ENCODE assay signal across 15 cellular contexts in genomic region chr2:173959358-173959884, GRCh38. TPM values are rescaled to one million over a fixed set of nuclear protein-coding genes. Genes with fewer than 3 reads are reported as not detected.
DNase-seq lines count a peak whose midpoint lies in the region; ATAC-seq, FAIRE-seq and TF ChIP-seq lines count a peak whose summit lies in the region.
"Had no signal": no experiment of that assay in that cellular context is flagged by ENCODE, and none has a peak within 500 bp of the region (broad histone marks: within the 10 kb centered on the region; RNA-seq: fewer than 3 reads in every experiment).

No MANE protein-coding gene starts in this region.

- H3K4me3 ChIP-seq in astrocyte (ENCODE audit: insufficient read depth, low read depth, low read length) = no peak overlapping the region
- H3K4me3 ChIP-seq: MG63, sigmoid colon had no signal

- no peaks in the 10 kb centered on the region for H3K27me3 ChIP-seq in astrocyte (ENCODE audit: insufficient read depth, low read length)
- H3K27me3 ChIP-seq: MG63, sigmoid colon had no signal

- H3K9me3 ChIP-seq in astrocyte (ENCODE audit: insufficient read depth, low read depth, low read length) = no peaks in the 10 kb centered on the region
- H3K9me3 ChIP-seq: sigmoid colon, thoracic aorta had no signal

- no peak overlapping the region for H3K27ac ChIP-seq in astrocyte (ENCODE audit: low read depth, low read length)

- CTCF ChIA-PET in activated CD4-positive, alpha-beta T cell treated with anti-CD3 and anti-CD28 coated beads for 36 hours (lab: Charles Lee) = interaction anchor here (1.6 kb wide), 1 partner anchor 11 kb away, joined by 3 read pairs; no protein-coding TSS in a partner anchor

- no peak overlapping the region for H3K9ac ChIP-seq in astrocyte (ENCODE audit: low read length)

- H3K27me3 Mint-ChIP-seq in activated CD4-positive, alpha-beta T cell treated with anti-CD3 and anti-CD28 coated beads for 36 hours = no peaks in the 10 kb centered on the region
- H3K27me3 Mint-ChIP-seq in astrocyte (ENCODE audit: low read depth, unreplicated experiment) = no peaks in the 10 kb centered on the region
- no peaks in the 10 kb centered on the region for H3K27me3 Mint-ChIP-seq in progenitor cell of endocrine pancreas

- peaks cover 62% of the 10 kb centered on the region for H3K36me3 Mint-ChIP-seq in activated CD4-positive, alpha-beta T cell treated with anti-CD3 and anti-CD28 coated beads for 36 hours (ENCODE audit: low read depth)
- H3K36me3 Mint-ChIP-seq in astrocyte (ENCODE audit: low read depth, unreplicated experiment) (peaks cover 17% of the 10 kb centered on the region), progenitor cell of endocrine pancreas (ENCODE audit: insufficient read depth) (peaks cover 28% of the 10 kb centered on the region)

- no peak for ATAC-seq in activated CD4-positive, alpha-beta T cell treated with anti-CD3 and anti-CD28 coated beads for 36 hours
- ATAC-seq in GM18502 (IDR thresholded peaks at IDR 0.05; ENCODE audit: poor library complexity, unreplicated experiment) = no peak

- H3K9me3 Mint-ChIP-seq in activated CD4-positive, alpha-beta T cell treated with anti-CD3 and anti-CD28 coated beads for 36 hours (ENCODE audit: low read depth) = no peaks in the 10 kb centered on the region
- H3K9me3 Mint-ChIP-seq in astrocyte (ENCODE audit: unreplicated experiment) = peaks cover 2% of the 10 kb centered on the region
- no peaks in the 10 kb centered on the region for H3K9me3 Mint-ChIP-seq in progenitor cell of endocrine pancreas (ENCODE audit: low read depth)

- H3K79me2 ChIP-seq in astrocyte (ENCODE audit: insufficient read depth, low read length) = peaks cover 90% of the 10 kb centered on the region

- peak; percentile 26 for DNase-seq in activated CD4-positive, alpha-beta T cell treated with anti-CD3 and anti-CD28 coated beads for 36 hours
- no peak for DNase-seq in activated CD4-positive, alpha-beta T cell treated with anti-CD3 and anti-CD28 coated beads, Interleukin-2, amount 50 U/mL, for 4 hours
- peak; percentile 19 for DNase-seq in MV-4-11 (lab: John Stamatoyannopoulos, UW)
- no peak for DNase-seq in astrocyte (ENCODE audit: low read depth)
- DNase-seq in progenitor cell of endocrine pancreas (ENCODE audit: low spot score, unreplicated experiment) = no peak
- DNase-seq in NAMALWA (ENCODE audit: low spot score) = no peak
- DNase-seq in NCI-H2196 (lab: John Stamatoyannopoulos, UW; ENCODE audit: unreplicated experiment) = no peak
- DNase-seq: EL, MG63, NCI-H446, sigmoid colon had no signal

- H3K4me3 Mint-ChIP-seq in activated CD4-positive, alpha-beta T cell treated with anti-CD3 and anti-CD28 coated beads for 36 hours = peak overlapping the region; percentile 70
- H3K4me3 Mint-ChIP-seq in astrocyte (ENCODE audit: unreplicated experiment) (peak overlapping the region; percentile 34), progenitor cell of endocrine pancreas (ENCODE audit: low read depth) (peak overlapping the region; percentile 22)

- no peak for TF ChIP-seq CTCF in astrocyte (IDR thresholded peaks at IDR 0.05; ENCODE audit: insufficient read depth, low read depth, low read length)
- no peak for TF ChIP-seq CTCF in progenitor cell of endocrine pancreas (IDR thresholded peaks at IDR 0.05; ENCODE audit: unreplicated experiment)

- intact Hi-C loops in activated CD4-positive, alpha-beta T cell treated with anti-CD3 and anti-CD28 coated beads for 36 hours (cut with DNase I, micrococcal nuclease) = no loop called here

- peaks cover 75% of the 10 kb centered on the region for H4K20me1 ChIP-seq in astrocyte (ENCODE audit: insufficient read depth, low read length)

- H3K36me3 ChIP-seq in astrocyte (ENCODE audit: insufficient read depth, low read length) = peaks cover 24% of the 10 kb centered on the region

- no peak for FAIRE-seq in astrocyte (lab: Jason Lieb, UNC)
- FAIRE-seq: colon, GM18507 had no signal

- no peak overlapping the region for H3K4me2 ChIP-seq in astrocyte (ENCODE audit: low read length)

- POLR2A ChIA-PET in activated CD4-positive, alpha-beta T cell treated with anti-CD3 and anti-CD28 coated beads for 36 hours (lab: Charles Lee) = interaction anchor here (0.7 kb wide), 1 partner anchor 65 kb away, joined by 5 read pairs; no protein-coding TSS in a partner anchor

- H3K4me1 Mint-ChIP-seq in activated CD4-positive, alpha-beta T cell treated with anti-CD3 and anti-CD28 coated beads for 36 hours = peaks cover 65% of the 10 kb centered on the region
- H3K4me1 Mint-ChIP-seq in astrocyte (ENCODE audit: low read depth, unreplicated experiment) (peaks cover 24% of the 10 kb centered on the region), progenitor cell of endocrine pancreas (ENCODE audit: low read depth) (peaks cover 28% of the 10 kb centered on the region)

- peaks cover 7% of the 10 kb centered on the region for H3K4me1 ChIP-seq in astrocyte (ENCODE audit: insufficient read depth, low read length)

- no peak overlapping the region for H2AFZ ChIP-seq in astrocyte (ENCODE audit: low read depth, low read length)

- H3K27ac Mint-ChIP-seq in activated CD4-positive, alpha-beta T cell treated with anti-CD3 and anti-CD28 coated beads for 36 hours = peak overlapping the region; percentile 69
- H3K27ac Mint-ChIP-seq in astrocyte (ENCODE audit: unreplicated experiment) (no peak overlapping the region), progenitor cell of endocrine pancreas (peak overlapping the region; percentile 35)

RNA-seq across cellular contexts. Expression of gene SP3, which starts 5.8 kb away (rescaled TPM):
- 10 to 100 TPM; 83.8 to 91.4 TPM for total RNA-seq in activated CD4-positive, alpha-beta T cell treated with anti-CD3 and anti-CD28 coated beads for 36 hours
- total RNA-seq in astrocyte (58.8 and 59.6 TPM in 2 replicates), progenitor cell of endocrine pancreas (93.8 and 96.9 TPM in 2 replicates)

Comparison
In these comparisons a context has a peak if more than half of its experiments do, and no peak if none do; other contexts are left out.
1. DNase-seq: peak in activated CD4-positive, alpha-beta T cell treated with anti-CD3 and anti-CD28 coated beads for 36 hours (single experiment) and MV-4-11 (single experiment); none in activated CD4-positive, alpha-beta T cell treated with anti-CD3 and anti-CD28 coated beads, Interleukin-2, amount 50 U/mL, for 4 hours (0 of 2), astrocyte (single experiment), progenitor cell of endocrine pancreas (single experiment), NAMALWA (single experiment) and NCI-H2196 (single experiment).
2. Peak in every context shown above with its lines, with median percentiles within 50 percentile points of each other: H3K4me3 Mint-ChIP-seq.